In the genomic region with DNA sequence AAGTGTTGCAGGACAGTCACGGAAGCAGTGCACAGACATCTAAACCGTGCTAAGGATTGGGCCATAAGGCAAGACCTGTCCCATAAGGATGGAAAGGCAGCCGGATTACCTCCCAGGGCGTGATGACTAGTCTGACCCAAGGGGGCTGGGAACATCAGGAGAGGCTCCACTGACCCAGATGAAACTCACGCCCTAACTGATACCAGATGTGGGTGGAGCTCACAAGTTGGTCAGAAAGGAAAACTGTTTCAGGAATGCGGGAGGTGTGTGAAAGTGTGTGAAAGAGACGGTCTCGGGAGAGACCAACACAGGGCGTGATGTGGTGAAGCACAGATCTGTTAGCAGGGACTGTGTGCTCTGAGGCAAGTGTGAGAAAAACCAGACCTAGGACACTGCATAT, we compare ENCODE assay signal across 12 cellular contexts.
"Had no signal": no experiment of that assay in that cellular context is flagged by ENCODE, and none has a peak within 500 bp of the region (broad histone marks: within the 10 kb centered on the region; RNA-seq: fewer than 3 reads in every experiment).

No MANE protein-coding gene starts in this region.

- H3K4me3 ChIP-seq: ascending aorta, gastrocnemius medialis, skin epidermis had no signal

- H3K27ac Mint-ChIP-seq: activated naive CD8-positive, alpha-beta T cell treated with anti-CD3 and anti-CD28 coated beads, Interleukin-2, amount 10 ng/mL, durations not matched to agents 7 days and 5 days; type B pancreatic cell had no signal

- H3K27me3 Mint-ChIP-seq: activated naive CD8-positive, alpha-beta T cell treated with anti-CD3 and anti-CD28 coated beads, Interleukin-2, amount 10 ng/mL, durations not matched to agents 7 days and 5 days; naive B cell; type B pancreatic cell had no signal

- FAIRE-seq: bronchial epithelial cell had no signal

- H3K4me3 Mint-ChIP-seq: activated naive CD8-positive, alpha-beta T cell treated with anti-CD3 and anti-CD28 coated beads, Interleukin-2, amount 10 ng/mL, durations not matched to agents 7 days and 5 days; naive B cell; type B pancreatic cell had no signal

- H3K27ac ChIP-seq: ascending aorta, skin epidermis, VCaP had no signal

- H3K4me1 ChIP-seq: ascending aorta had no signal

- H3K4me1 Mint-ChIP-seq: activated naive CD8-positive, alpha-beta T cell treated with anti-CD3 and anti-CD28 coated beads, Interleukin-2, amount 10 ng/mL, durations not matched to agents 7 days and 5 days had no signal

- H3K36me3 ChIP-seq: ascending aorta, gastrocnemius medialis had no signal

- H3K36me3 Mint-ChIP-seq: naive B cell, type B pancreatic cell had no signal

- DNase-seq: activated CD4-positive, alpha-beta T cell treated with anti-CD3 and anti-CD28 coated beads for 4 hours; activated naive CD8-positive, alpha-beta T cell treated with anti-CD3 and anti-CD28 coated beads, Interleukin-2, amount 10 ng/mL, durations not matched to agents 7 days and 5 days; activated T-cell treated with anti-CD3 and anti-CD28 coated beads, Interleukin-2, amount 50 U/mL, for 1 hour; effector CD8-positive, alpha-beta T cell; islet precursor cell; naive B cell had no signal

- H3K9me3 ChIP-seq: ascending aorta, gastrocnemius medialis had no signal

- H3K9me3 Mint-ChIP-seq: activated naive CD8-positive, alpha-beta T cell treated with anti-CD3 and anti-CD28 coated beads, Interleukin-2, amount 10 ng/mL, durations not matched to agents 7 days and 5 days; naive B cell; type B pancreatic cell had no signal
